Comparison of ENCODE assay signal across 15 cellular contexts in the genomic region with DNA sequence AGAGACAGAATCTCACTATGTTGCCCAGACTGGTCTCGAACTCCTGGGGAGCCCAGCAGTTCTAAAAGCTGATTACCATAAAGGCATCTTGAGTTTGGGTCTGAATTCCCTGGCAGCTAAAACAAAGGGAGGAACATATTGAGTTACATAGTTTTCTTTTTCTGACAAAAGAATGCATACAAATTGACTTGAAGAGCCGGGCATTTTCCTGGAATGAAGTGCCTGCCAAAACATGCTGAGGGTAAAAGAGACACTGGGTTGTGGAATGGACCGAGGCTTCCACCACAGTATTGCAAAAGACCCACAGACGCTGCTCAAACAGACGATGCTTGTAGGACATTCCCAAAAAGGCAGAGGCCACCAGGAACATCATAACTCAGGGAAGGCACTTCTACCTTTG. TPM values are rescaled to one million over a fixed set of nuclear protein-coding genes. Genes with fewer than 3 reads are reported as not detected.
A peak's percentile ranks its signal among the peaks of the same experiment; 100 is the strongest.
DNase-seq lines count a peak whose midpoint lies in the region; TF ChIP-seq lines count a peak whose summit lies in the region.
"Had no signal": no experiment of that assay in that cellular context is flagged by ENCODE, and none has a peak within 500 bp of the region (broad histone marks: within the 10 kb centered on the region; RNA-seq: fewer than 3 reads in every experiment).

No MANE protein-coding gene starts in this region.

- POLR2A ChIA-PET in OCI-LY7 (lab: Charles Lee): interaction anchor here (0.7 kb wide), 1 partner anchor 13 kb away, joined by 5 read pairs; no protein-coding TSS in a partner anchor

- no peaks in the 10 kb centered on the region for H3K9me2 ChIP-seq in OCI-LY7 (ENCODE audit: insufficient read depth, low read length)

- peak; percentile 69 for DNase-seq in AG08395 (ENCODE audit: low spot score)
- DNase-seq in OCI-LY7 (ENCODE audit: low spot score): no peak
- no peak for DNase-seq in esophagus squamous epithelium (lab: John Stamatoyannopoulos, UW)
- DNase-seq in tibial nerve (ENCODE audit: low spot score in 2 of 2): no peak
- no peak for DNase-seq in WERI-Rb-1
- no peak for DNase-seq in A172 (ENCODE audit: low spot score)
- no peak for DNase-seq in nucleus accumbens (lab: John Stamatoyannopoulos, UW)
- DNase-seq: activated naive CD8-positive, alpha-beta T cell treated with anti-CD3 and anti-CD28 coated beads, Interleukin-2, amount 50 U/mL, for 24 hours; activated T-cell treated with anti-CD3 and anti-CD28 coated beads, Interleukin-2, amount 50 U/mL, for 24 hours; C1 segment of cervical spinal cord; dermis blood vessel endothelial cell; naive B cell; NCI-H1417 had no signal

- H3K27me3 Mint-ChIP-seq in nephron (ENCODE audit: low read depth): no peaks in the 10 kb centered on the region
- H3K27me3 Mint-ChIP-seq: activated naive CD8-positive, alpha-beta T cell treated with anti-CD3 and anti-CD28 coated beads, Interleukin-2, amount 50 U/mL, for 24 hours; activated T-cell treated with anti-CD3 and anti-CD28 coated beads, Interleukin-2, amount 50 U/mL, for 24 hours; naive B cell had no signal

- no peaks in the 10 kb centered on the region for H3K79me2 ChIP-seq in OCI-LY7 (ENCODE audit: insufficient read depth, low read depth, low read length)

- no TSS peak for BruUV-seq in OCI-LY7 (replicated peaks; lab: Mats Ljungman, UMichigan)

- H3K4me3 ChIP-seq in OCI-LY7 (ENCODE audit: low read depth, low read length, poor library complexity, severe bottlenecking): no peak overlapping the region
- no peak overlapping the region for H3K4me3 ChIP-seq in esophagus squamous epithelium
- no peak overlapping the region for H3K4me3 ChIP-seq in tibial nerve
- H3K4me3 ChIP-seq in WERI-Rb-1 (ENCODE audit: low read depth, low read length): no peak overlapping the region
- H3K4me3 ChIP-seq: suprapubic skin had no signal

- peaks cover 32% of the 10 kb centered on the region for H3K4me1 Mint-ChIP-seq in nephron
- H3K4me1 Mint-ChIP-seq: activated naive CD8-positive, alpha-beta T cell treated with anti-CD3 and anti-CD28 coated beads, Interleukin-2, amount 50 U/mL, for 24 hours had no signal

- H3K4me3 Mint-ChIP-seq in nephron: no peak overlapping the region
- H3K4me3 Mint-ChIP-seq: activated naive CD8-positive, alpha-beta T cell treated with anti-CD3 and anti-CD28 coated beads, Interleukin-2, amount 50 U/mL, for 24 hours; activated T-cell treated with anti-CD3 and anti-CD28 coated beads, Interleukin-2, amount 50 U/mL, for 24 hours had no signal

- H3K36me3 ChIP-seq in OCI-LY7 (ENCODE audit: insufficient read depth, low read length) (no peaks in the 10 kb centered on the region), esophagus squamous epithelium (no peaks in the 10 kb centered on the region), tibial nerve (no peaks in the 10 kb centered on the region), WERI-Rb-1 (no peaks in the 10 kb centered on the region)
- H3K36me3 ChIP-seq: suprapubic skin had no signal

- 26 to 43% methylated on average over 5 of the region's 5 CpGs for WGBS in esophagus squamous epithelium, 2 donors
- WGBS in tibial nerve, 2 donors: 39 to 47% methylated on average over 5 of the region's 5 CpGs

- peaks cover 42% of the 10 kb centered on the region for H3K4me1 ChIP-seq in OCI-LY7 (ENCODE audit: insufficient read depth, low read length, poor library complexity, severe bottlenecking)
- H3K4me1 ChIP-seq in esophagus squamous epithelium: peaks cover 8 to 48% (median 22%) of the 10 kb centered on the region in 3 donors
- H3K4me1 ChIP-seq in tibial nerve: peaks cover 0 to 33% (median 14%) of the 10 kb centered on the region in 4 donors

- intact Hi-C loops in OCI-LY7 (cut with micrococcal nuclease; ENCODE audit: unreplicated experiment) (no loop called here), esophagus squamous epithelium (cut with DNase I) (no loop called here)

- no peaks in the 10 kb centered on the region for H4K20me1 ChIP-seq in OCI-LY7 (ENCODE audit: insufficient read depth, low read length)

- TF ChIP-seq CTCF in OCI-LY7 (conservative IDR thresholded peaks at IDR 0.05; ENCODE audit: low read length) (no peak), esophagus squamous epithelium (IDR thresholded peaks at IDR 0.05) (no peak), nephron (IDR thresholded peaks at IDR 0.05; ENCODE audit: unreplicated experiment in 3 of 3) (no peak), tibial nerve (IDR thresholded peaks at IDR 0.05) (no peak), WERI-Rb-1 (IDR thresholded peaks at IDR 0.05; ENCODE audit: low read depth, low read length) (no peak)

- H3K27ac Mint-ChIP-seq in nephron: peak overlapping the region in 2 of 3 experiments; percentile 48 to 63
- H3K27ac Mint-ChIP-seq: activated naive CD8-positive, alpha-beta T cell treated with anti-CD3 and anti-CD28 coated beads, Interleukin-2, amount 50 U/mL, for 24 hours; activated T-cell treated with anti-CD3 and anti-CD28 coated beads, Interleukin-2, amount 50 U/mL, for 24 hours had no signal

- H3K4me2 ChIP-seq in OCI-LY7 (ENCODE audit: low read length): no peak overlapping the region

- no peaks in the 10 kb centered on the region for H3K9me3 Mint-ChIP-seq in nephron
- H3K9me3 Mint-ChIP-seq: activated naive CD8-positive, alpha-beta T cell treated with anti-CD3 and anti-CD28 coated beads, Interleukin-2, amount 50 U/mL, for 24 hours; activated T-cell treated with anti-CD3 and anti-CD28 coated beads, Interleukin-2, amount 50 U/mL, for 24 hours had no signal

- TF ChIP-seq POLR2A in esophagus squamous epithelium (IDR thresholded peaks at IDR 0.05) (no peak), tibial nerve (IDR thresholded peaks at IDR 0.05) (no peak)

- no peaks in the 10 kb centered on the region for H3K9me3 ChIP-seq in OCI-LY7 (ENCODE audit: low read length)
- H3K9me3 ChIP-seq in esophagus squamous epithelium: no peaks in the 10 kb centered on the region
- H3K9me3 ChIP-seq in tibial nerve: no peaks in the 10 kb centered on the region
- no peaks in the 10 kb centered on the region for H3K9me3 ChIP-seq in WERI-Rb-1 (ENCODE audit: severe bottlenecking)
- H3K9me3 ChIP-seq: suprapubic skin had no signal

- H3K27me3 ChIP-seq in esophagus squamous epithelium (no peaks in the 10 kb centered on the region), tibial nerve (no peaks in the 10 kb centered on the region), WERI-Rb-1 (ENCODE audit: insufficient read depth, low read depth, severe bottlenecking) (no peaks in the 10 kb centered on the region)
- H3K27me3 ChIP-seq: suprapubic skin had no signal

- CTCF ChIA-PET in OCI-LY7 (lab: Charles Lee; ENCODE audit: unreplicated experiment): no interaction called here

- no peaks in the 10 kb centered on the region for H3K36me3 Mint-ChIP-seq in nephron (ENCODE audit: low read depth)
- H3K36me3 Mint-ChIP-seq: naive B cell had no signal

- H2AFZ ChIP-seq in OCI-LY7 (ENCODE audit: low read length): peak overlapping the region; percentile 7; the same call in 1 of the 2 replicates

- no peak for TF ChIP-seq EP300 in tibial nerve (IDR thresholded peaks at IDR 0.05)

- H3K27ac ChIP-seq in OCI-LY7 (ENCODE audit: low read depth, low read length, poor library complexity, severe bottlenecking): no peak overlapping the region
- H3K27ac ChIP-seq in esophagus squamous epithelium: peak overlapping the region; percentile 74 to 87 (median 85)
- no peak overlapping the region for H3K27ac ChIP-seq in tibial nerve
- no peak overlapping the region for H3K27ac ChIP-seq in WERI-Rb-1
- H3K27ac ChIP-seq: suprapubic skin had no signal

RNA-seq across cellular contexts. Expression of gene ROCK2, which starts 35.1 kb away (rescaled TPM):
- total RNA-seq in OCI-LY7 (2014; rRNA removed; shearing (Covaris generic)): 12.4 and 15.5 TPM in 2 replicates
- total RNA-seq in OCI-LY7 (2022) (21.0 and 23.4 TPM in 2 replicates), esophagus squamous epithelium (10 to 100 TPM; 15.2 to 50.5 (median 21.4) TPM), tibial nerve (10 to 100 TPM; 56.4 to 81.6 (median 60.7) TPM)
- 37.8 and 44.6 TPM in 2 replicates for total RNA-seq in A172 (2014; rRNA removed; shearing (Covaris generic))

Comparison
In these comparisons a context has a peak if more than half of its experiments do, and no peak if none do; other contexts are left out.
1. H3K27ac ChIP-seq: peak in esophagus squamous epithelium (4 of 4); none in OCI-LY7 (single experiment), tibial nerve (0 of 4) and WERI-Rb-1 (single experiment).